Comparison of ENCODE assay signal across 2 cellular contexts in the genomic region with DNA sequence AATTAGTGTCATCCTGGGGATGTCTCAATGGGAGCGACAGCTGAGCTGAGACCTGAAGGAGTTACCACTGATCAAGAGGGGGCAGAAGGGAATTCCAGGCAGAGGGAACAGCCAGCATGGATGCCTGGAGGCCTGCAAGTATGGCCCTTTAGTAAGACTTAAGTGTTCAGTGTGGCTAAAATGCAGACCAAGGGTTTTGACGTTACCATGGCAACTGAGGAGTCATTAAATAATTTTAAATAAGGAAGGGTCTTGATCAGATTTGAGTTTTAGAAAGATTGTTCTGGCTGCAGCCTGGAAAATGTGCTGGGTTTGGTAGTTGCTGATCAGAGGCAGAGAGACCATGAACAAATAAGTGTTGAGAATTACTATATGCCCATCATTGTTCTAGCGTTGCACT.
TF ChIP-seq lines count a peak whose summit lies in the region.

No MANE protein-coding gene starts in this region.

TF ChIP-seq in HepG2, 621 proteins besides CTCF, POLR2A, EP300 and RAD21 (continued from another document):
- TF ChIP-seq NPAS2 (CRISPR knock-in tag; IDR thresholded peaks at IDR 0.05; ENCODE audit: borderline replicate concordance) (no peak), ZMYM2 (CRISPR knock-in tag; IDR thresholded peaks at IDR 0.05) (no peak)
TF ChIP-seq in HepG2: peak in this region for 1.

TF ChIP-seq in K562, 482 proteins besides CTCF, POLR2A, EP300 and RAD21 (continued from another document):
- TF ChIP-seq TGIF2 (CRISPR knock-in tag; IDR thresholded peaks at IDR 0.05) (no peak), NR1H2 (CRISPR knock-in tag; IDR thresholded peaks at IDR 0.05) (no peak)
